Comparison of ENCODE assay signal across 24 cellular contexts in genomic region chr6:155818698-155819097, GRCh38.
DNase-seq lines count a peak whose midpoint lies in the region; TF ChIP-seq lines count a peak whose summit lies in the region.
"Had no signal": no experiment of that assay in that cellular context is flagged by ENCODE, and none has a peak within 500 bp of the region (broad histone marks: within the 10 kb centered on the region; RNA-seq: fewer than 3 reads in every experiment).

No MANE protein-coding gene starts in this region.

- no peak for TF ChIP-seq CTCF in osteoblast (IDR thresholded peaks at IDR 0.05; ENCODE audit: extremely low read depth, low read depth, low read length)
- no peak for TF ChIP-seq CTCF in progenitor cell of endocrine pancreas (IDR thresholded peaks at IDR 0.05; ENCODE audit: unreplicated experiment)
- TF ChIP-seq CTCF in colonic mucosa (IDR thresholded peaks at IDR 0.05): no peak

- H3K27ac Mint-ChIP-seq in progenitor cell of endocrine pancreas: no peak overlapping the region
- H3K27ac Mint-ChIP-seq: CD14-positive monocyte; CD4-positive, alpha-beta memory T cell; CD4-positive, CD25-positive, alpha-beta regulatory T cell; CD8-positive, alpha-beta memory T cell had no signal

- no peak overlapping the region for H3K4me2 ChIP-seq in mesenchymal stem cell (ENCODE audit: low read length, poor library complexity, severe bottlenecking)
- H3K4me2 ChIP-seq in osteoblast (ENCODE audit: insufficient read depth, low read length): no peak overlapping the region
- H3K4me2 ChIP-seq: BLaER1 had no signal

- no peak overlapping the region for H2BK5ac ChIP-seq in mesenchymal stem cell (ENCODE audit: low read depth, low read length, poor library complexity, severe bottlenecking)

- H4K20me1 ChIP-seq in osteoblast (ENCODE audit: insufficient read depth, low read length): no peaks in the 10 kb centered on the region
- H4K20me1 ChIP-seq: BLaER1 had no signal

- H3K27me3 Mint-ChIP-seq in progenitor cell of endocrine pancreas: no peaks in the 10 kb centered on the region
- H3K27me3 Mint-ChIP-seq: CD4-positive, alpha-beta memory T cell; CD8-positive, alpha-beta memory T cell had no signal

- H3K4ac ChIP-seq in mesenchymal stem cell (ENCODE audit: low read depth in 1 of 2, low read length in 2 of 2): no peak overlapping the region

- H4K91ac ChIP-seq in mesenchymal stem cell (ENCODE audit: low read length): no peak overlapping the region

- no peak overlapping the region for H3K27ac ChIP-seq in mesenchymal stem cell (ENCODE audit: low read length, poor library complexity, severe bottlenecking)
- H3K27ac ChIP-seq in osteoblast (ENCODE audit: low read depth, low read length): no peak overlapping the region
- H3K27ac ChIP-seq in colonic mucosa: no peak overlapping the region
- H3K27ac ChIP-seq: BLaER1 had no signal

- H3K27me3 ChIP-seq in mesenchymal stem cell (ENCODE audit: control insufficient read depth in 1 of 2, insufficient read depth in 1 of 2, low read length in 2 of 2) (no peaks in the 10 kb centered on the region), osteoblast (ENCODE audit: insufficient read depth, low read length) (no peaks in the 10 kb centered on the region), colonic mucosa (no peaks in the 10 kb centered on the region)
- H3K27me3 ChIP-seq: BE2C, BLaER1 had no signal

- H3K9ac ChIP-seq in mesenchymal stem cell (ENCODE audit: low read length) (no peak overlapping the region), colonic mucosa (ENCODE audit: low read depth in 2 of 2, low read length in 2 of 2) (no peak overlapping the region)
- H3K9ac ChIP-seq: BLaER1 had no signal

- peaks cover 4% of the 10 kb centered on the region for H3K9me3 Mint-ChIP-seq in progenitor cell of endocrine pancreas (ENCODE audit: low read depth)

- H4K8ac ChIP-seq in mesenchymal stem cell (ENCODE audit: low read length): peak overlapping the region; percentile 19

- H3K4me3 ChIP-seq in mesenchymal stem cell (ENCODE audit: insufficient read depth in 1 of 2, low read depth in 1 of 2, low read length in 2 of 2) (no peak overlapping the region), osteoblast (ENCODE audit: insufficient read depth, low read length) (no peak overlapping the region), colonic mucosa (no peak overlapping the region)
- H3K4me3 ChIP-seq: BLaER1, GM12878 had no signal

- H3K36me3 ChIP-seq in mesenchymal stem cell (ENCODE audit: control insufficient read depth in 1 of 2, insufficient read depth in 2 of 2, low read depth in 1 of 2, low read length in 2 of 2) (no peaks in the 10 kb centered on the region), osteoblast (ENCODE audit: insufficient read depth, low read length) (no peaks in the 10 kb centered on the region), colonic mucosa (no peaks in the 10 kb centered on the region)
- H3K36me3 ChIP-seq: BE2C, BLaER1 had no signal

- H3K4me1 Mint-ChIP-seq in progenitor cell of endocrine pancreas (ENCODE audit: low read depth): peaks cover 2% of the 10 kb centered on the region
- H3K4me1 Mint-ChIP-seq: CD14-positive monocyte; CD4-positive, alpha-beta memory T cell; CD4-positive, CD25-positive, alpha-beta regulatory T cell; CD8-positive, alpha-beta memory T cell had no signal

- no peak overlapping the region for H3K14ac ChIP-seq in mesenchymal stem cell (ENCODE audit: low read length in 2 of 2)

- H3K4me1 ChIP-seq in mesenchymal stem cell (ENCODE audit: control insufficient read depth, insufficient read depth, low read depth, low read length) (no peaks in the 10 kb centered on the region), osteoblast (ENCODE audit: insufficient read depth, low read length) (no peaks in the 10 kb centered on the region), colonic mucosa (no peaks in the 10 kb centered on the region)
- H3K4me1 ChIP-seq: BE2C, BLaER1 had no signal

- H3K79me2 ChIP-seq in osteoblast (ENCODE audit: insufficient read depth, low read length): no peaks in the 10 kb centered on the region

- H3K9me3 ChIP-seq in mesenchymal stem cell (ENCODE audit: control insufficient read depth, low read length): peaks cover 9% of the 10 kb centered on the region
- no peaks in the 10 kb centered on the region for H3K9me3 ChIP-seq in osteoblast (ENCODE audit: low read depth, low read length)
- H3K9me3 ChIP-seq in colonic mucosa: no peaks in the 10 kb centered on the region
- H3K9me3 ChIP-seq: BE2C, BLaER1 had no signal

- intact Hi-C loops in colonic mucosa (cut with DNase I): no loop called here

- H3K79me1 ChIP-seq in mesenchymal stem cell (replicated peaks; ENCODE audit: low read length, poor library complexity, severe bottlenecking): no peaks in the 10 kb centered on the region

- H2BK120ac ChIP-seq in mesenchymal stem cell (ENCODE audit: low read depth, low read length): no peak overlapping the region

- no peaks in the 10 kb centered on the region for H3K36me3 Mint-ChIP-seq in progenitor cell of endocrine pancreas (ENCODE audit: insufficient read depth)
- H3K36me3 Mint-ChIP-seq: CD14-positive monocyte; CD4-positive, alpha-beta memory T cell; CD4-positive, CD25-positive, alpha-beta regulatory T cell; CD8-positive, alpha-beta memory T cell had no signal

- WGBS in mesenchymal stem cell: 92% methylated on average over 6 of the region's 7 CpGs

- H3K4me3 Mint-ChIP-seq in progenitor cell of endocrine pancreas (ENCODE audit: low read depth): no peak overlapping the region
- H3K4me3 Mint-ChIP-seq: CD14-positive monocyte; CD4-positive, alpha-beta memory T cell; CD4-positive, CD25-positive, alpha-beta regulatory T cell; CD8-positive, alpha-beta memory T cell had no signal

- H2AFZ ChIP-seq in mesenchymal stem cell (ENCODE audit: low read depth, low read length): no peak overlapping the region
- no peak overlapping the region for H2AFZ ChIP-seq in osteoblast (ENCODE audit: low read length)

- DNase-seq in NCI-H69 (lab: John Stamatoyannopoulos, UW): peak; percentile 42
- DNase-seq in mesenchymal stem cell: no peak
- DNase-seq in osteoblast (ENCODE audit: insufficient read length, low spot score, missing footprints): peak; percentile 23
- DNase-seq in progenitor cell of endocrine pancreas (ENCODE audit: low spot score, unreplicated experiment): no peak
- no peak for DNase-seq in colonic mucosa
- no peak for DNase-seq in HT-29 (ENCODE audit: low spot score)
- DNase-seq: 8988T; ACHN; BE2C; C1 segment of cervical spinal cord; CD4-positive, alpha-beta memory T cell; CD4-positive, CD25-positive, alpha-beta regulatory T cell; CD8-positive, alpha-beta memory T cell; COR-L47; DMS 273 treated with DMSO at 0.1 percent for 48 hours; DMS153; DMS53; DMS79; DND-41; EL; GDM1 had no signal

- H3K23ac ChIP-seq in mesenchymal stem cell (ENCODE audit: low read length in 2 of 2): no peak overlapping the region

- no peak overlapping the region for H2BK15ac ChIP-seq in mesenchymal stem cell (ENCODE audit: low read depth, poor library complexity, severe bottlenecking)

- no peak overlapping the region for H3K18ac ChIP-seq in mesenchymal stem cell (ENCODE audit: low read depth in 1 of 2, low read length in 2 of 2)

- no peak overlapping the region for H2AK5ac ChIP-seq in mesenchymal stem cell (ENCODE audit: low read length, severe bottlenecking)

- H2BK12ac ChIP-seq in mesenchymal stem cell (ENCODE audit: low read length in 2 of 2): no peak overlapping the region

Comparison
In these comparisons a context has a peak if more than half of its experiments do, and no peak if none do; other contexts are left out.
1. DNase-seq: peak in NCI-H69 (single experiment) and osteoblast (single experiment); none in mesenchymal stem cell (single experiment), progenitor cell of endocrine pancreas (single experiment), colonic mucosa (single experiment) and HT-29 (single experiment).